In the genomic region with DNA sequence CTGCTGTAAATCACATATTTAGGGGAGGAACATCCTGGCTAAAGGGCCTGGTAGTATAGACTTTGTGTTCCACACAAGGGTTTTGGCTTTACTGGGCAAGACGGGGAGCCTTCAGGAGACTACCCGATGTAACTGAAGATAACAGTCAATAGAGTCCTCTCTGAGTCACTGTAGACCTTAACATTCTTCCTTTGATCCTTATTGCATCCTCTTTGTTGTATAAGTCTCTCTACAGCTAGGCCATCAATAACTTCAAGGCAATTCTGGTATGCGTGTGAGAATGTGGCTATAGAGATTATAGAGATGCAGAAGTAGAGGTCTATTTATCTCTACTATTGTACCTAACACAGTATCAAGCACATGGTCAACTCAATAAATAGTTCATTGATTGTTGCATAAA, we compare ENCODE assay signal across 29 cellular contexts.
"Had no signal": no experiment of that assay in that cellular context is flagged by ENCODE, and none has a peak within 500 bp of the region (broad histone marks: within the 10 kb centered on the region; RNA-seq: fewer than 3 reads in every experiment).

No MANE protein-coding gene starts in this region.

- H3K4me3 Mint-ChIP-seq: activated CD4-positive, alpha-beta memory T cell treated with anti-CD3 and anti-CD28 coated beads, Interleukin-2, amount 10 ng/mL, durations not matched to agents 7 days and 5 days; activated CD4-positive, alpha-beta T cell treated with anti-CD3 and anti-CD28 coated beads, Interleukin-2, amount 10 ng/mL, durations not matched to agents 7 days and 5 days; activated naive CD4-positive, alpha-beta T cell treated with anti-CD3 and anti-CD28 coated beads, Interleukin-2, amount 10 ng/mL, durations not matched to agents 7 days and 5 days; activated naive CD8-positive, alpha-beta T cell treated with anti-CD3 and anti-CD28 coated beads, Interleukin-2, amount 10 ng/mL, durations not matched to agents 7 days and 5 days; activated T-cell treated with anti-CD3 and anti-CD28 coated beads, Interleukin-2, amount 50 U/mL, for 24 hours; activated T-cell treated with anti-CD3 and anti-CD28 coated beads, Interleukin-2, amount 50 U/mL, for 72 hours; effector memory CD8-positive, alpha-beta T cell had no signal

- H3K36me3 Mint-ChIP-seq: activated naive CD4-positive, alpha-beta T cell treated with anti-CD3 and anti-CD28 coated beads, Interleukin-2, amount 10 ng/mL, durations not matched to agents 7 days and 5 days; activated naive CD4-positive, alpha-beta T cell treated with anti-CD3 and anti-CD28 coated beads, Interleukin-2, amount 50 U/mL, for 72 hours; activated naive CD8-positive, alpha-beta T cell treated with anti-CD3 and anti-CD28 coated beads, Interleukin-2, amount 10 ng/mL, durations not matched to agents 7 days and 5 days had no signal

- H3K4me1 ChIP-seq: foreskin keratinocyte, gastrocnemius medialis, heart left ventricle had no signal

- H3K9me3 Mint-ChIP-seq: activated CD4-positive, alpha-beta memory T cell treated with anti-CD3 and anti-CD28 coated beads, Interleukin-2, amount 10 ng/mL, durations not matched to agents 7 days and 5 days; activated CD4-positive, alpha-beta T cell treated with anti-CD3 and anti-CD28 coated beads, Interleukin-2, amount 10 ng/mL, durations not matched to agents 7 days and 5 days; activated naive CD4-positive, alpha-beta T cell treated with anti-CD3 and anti-CD28 coated beads, Interleukin-2, amount 10 ng/mL, durations not matched to agents 7 days and 5 days; activated naive CD4-positive, alpha-beta T cell treated with anti-CD3 and anti-CD28 coated beads, Interleukin-2, amount 50 U/mL, for 72 hours; activated naive CD8-positive, alpha-beta T cell treated with anti-CD3 and anti-CD28 coated beads, Interleukin-2, amount 10 ng/mL, durations not matched to agents 7 days and 5 days; effector memory CD8-positive, alpha-beta T cell had no signal

- DNase-seq: activated CD4-positive, alpha-beta memory T cell treated with anti-CD3 and anti-CD28 coated beads, Interleukin-2, amount 10 ng/mL, durations not matched to agents 7 days and 5 days; activated CD4-positive, alpha-beta T cell treated with anti-CD3 and anti-CD28 coated beads for 4 hours; activated CD4-positive, alpha-beta T cell treated with anti-CD3 and anti-CD28 coated beads, Interleukin-2, amount 10 ng/mL, durations not matched to agents 7 days and 5 days; activated CD4-positive, alpha-beta T cell treated with anti-CD3 and anti-CD28 coated beads, Interleukin-2, amount 50 U/mL, for 4 hours; activated CD4-positive, CD25-positive, alpha-beta regulatory T cell; activated CD4-positive, CD25-positive, alpha-beta regulatory T cell treated with anti-CD3 and anti-CD28 coated beads, Interleukin-2, amount 50 U/mL, for 72 hours; activated CD8-positive, alpha-beta memory T cell treated with anti-CD3 and anti-CD28 coated beads, Interleukin-2, amount 50 U/mL, for 48 hours; activated gamma-delta T cell; activated naive CD4-positive, alpha-beta T cell; activated naive CD4-positive, alpha-beta T cell treated with anti-CD3 and anti-CD28 coated beads, Interleukin-2, amount 10 ng/mL, durations not matched to agents 7 days and 5 days; activated naive CD8-positive, alpha-beta T cell treated with anti-CD3 and anti-CD28 coated beads, Interleukin-2, amount 10 ng/mL, durations not matched to agents 7 days and 5 days; activated T-cell treated with anti-CD3 and anti-CD28 coated beads for 4 hours; activated T-cell treated with anti-CD3 and anti-CD28 coated beads, Interleukin-2, amount 50 U/mL, for 24 hours; activated T-cell treated with anti-CD3 and anti-CD28 coated beads, Interleukin-2, amount 50 U/mL, for 72 hours; amniotic stem cell; anterior cingulate cortex; caudate nucleus; cortex of kidney; dermis blood vessel endothelial cell; effector CD4-positive, alpha-beta T cell; effector memory CD8-positive, alpha-beta T cell; erythroblast; foreskin keratinocyte; gastrocnemius medialis; glutamatergic neuron; heart left ventricle; T-helper 2 cell had no signal

- H3K27ac ChIP-seq: esophagus muscularis mucosa, foreskin keratinocyte, gastrocnemius medialis, heart left ventricle had no signal

- H3K9me3 ChIP-seq: esophagus muscularis mucosa, gastrocnemius medialis, heart left ventricle had no signal

- H3K27me3 Mint-ChIP-seq: activated CD4-positive, alpha-beta T cell treated with anti-CD3 and anti-CD28 coated beads, Interleukin-2, amount 10 ng/mL, durations not matched to agents 7 days and 5 days; activated naive CD4-positive, alpha-beta T cell treated with anti-CD3 and anti-CD28 coated beads, Interleukin-2, amount 10 ng/mL, durations not matched to agents 7 days and 5 days; activated naive CD8-positive, alpha-beta T cell treated with anti-CD3 and anti-CD28 coated beads, Interleukin-2, amount 10 ng/mL, durations not matched to agents 7 days and 5 days had no signal

- H3K27me3 ChIP-seq: esophagus muscularis mucosa, foreskin keratinocyte, gastrocnemius medialis had no signal

- H3K4me3 ChIP-seq: esophagus muscularis mucosa, gastrocnemius medialis, heart left ventricle had no signal

- H3K27ac Mint-ChIP-seq: activated CD4-positive, alpha-beta memory T cell treated with anti-CD3 and anti-CD28 coated beads, Interleukin-2, amount 10 ng/mL, durations not matched to agents 7 days and 5 days; activated CD4-positive, alpha-beta T cell treated with anti-CD3 and anti-CD28 coated beads, Interleukin-2, amount 10 ng/mL, durations not matched to agents 7 days and 5 days; activated naive CD4-positive, alpha-beta T cell treated with anti-CD3 and anti-CD28 coated beads, Interleukin-2, amount 10 ng/mL, durations not matched to agents 7 days and 5 days; activated naive CD4-positive, alpha-beta T cell treated with anti-CD3 and anti-CD28 coated beads, Interleukin-2, amount 50 U/mL, for 72 hours; activated naive CD8-positive, alpha-beta T cell treated with anti-CD3 and anti-CD28 coated beads, Interleukin-2, amount 10 ng/mL, durations not matched to agents 7 days and 5 days; activated T-cell treated with anti-CD3 and anti-CD28 coated beads, Interleukin-2, amount 50 U/mL, for 24 hours; activated T-cell treated with anti-CD3 and anti-CD28 coated beads, Interleukin-2, amount 50 U/mL, for 72 hours; effector memory CD8-positive, alpha-beta T cell had no signal

- H3K36me3 ChIP-seq: esophagus muscularis mucosa, gastrocnemius medialis, heart left ventricle had no signal

- ATAC-seq: activated naive CD4-positive, alpha-beta T cell treated with anti-CD3 and anti-CD28 coated beads, Interleukin-2, amount 50 U/mL, for 72 hours; activated T-cell treated with anti-CD3 and anti-CD28 coated beads, Interleukin-2, amount 50 U/mL, for 72 hours; effector memory CD8-positive, alpha-beta T cell; foreskin keratinocyte; gastrocnemius medialis; heart left ventricle had no signal
